15 cellular contexts compared by ENCODE assay signal in the genomic region with DNA sequence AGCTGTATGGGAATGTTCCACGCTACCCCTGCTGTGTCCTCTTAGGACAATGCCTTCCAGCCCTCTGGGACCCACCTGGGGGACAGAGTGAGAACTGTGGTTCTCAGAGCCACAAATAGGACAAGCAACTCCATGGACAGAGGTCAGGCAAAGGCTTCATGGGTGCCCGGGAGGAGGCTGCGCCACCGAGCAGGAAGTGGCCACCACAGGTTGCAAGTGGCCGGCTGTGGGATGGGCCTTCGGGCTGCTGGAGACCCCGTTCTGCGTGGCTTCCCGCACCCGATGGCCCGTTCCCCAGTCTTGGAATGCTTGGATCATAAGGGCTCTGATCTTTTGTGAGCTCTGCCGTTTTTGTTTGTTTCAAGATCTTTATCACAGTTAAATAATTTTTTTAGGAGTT.
"Had no signal": no experiment of that assay in that cellular context is flagged by ENCODE, and none has a peak within 500 bp of the region (broad histone marks: within the 10 kb centered on the region; RNA-seq: fewer than 3 reads in every experiment).

No MANE protein-coding gene starts in this region.

- FAIRE-seq: islet of Langerhans, TTC549 had no signal

- H3K9me3 ChIP-seq: heart left ventricle, ovary, uterus had no signal

- H3K4me1 ChIP-seq: foreskin keratinocyte, uterus had no signal

- H3K36me3 ChIP-seq: heart left ventricle, ovary, uterus had no signal

- ATAC-seq: foreskin keratinocyte, left lobe of liver, T-helper 17 cell had no signal

- H3K4me3 ChIP-seq: dorsolateral prefrontal cortex, heart left ventricle, ovary, uterus had no signal

- H3K27ac ChIP-seq: dorsolateral prefrontal cortex, foreskin keratinocyte, ovary, uterus had no signal

- H3K27me3 ChIP-seq: heart left ventricle, ovary, uterus had no signal

- DNase-seq: activated B cell treated with CpG ODN at 0.5 μM for 24 hours; activated CD4-positive, alpha-beta T cell treated with anti-CD3 and anti-CD28 coated beads, Interleukin-2, amount 10 ng/mL, durations not matched to agents 24 days and 14 days; activated CD8-positive, alpha-beta memory T cell treated with anti-CD3 and anti-CD28 coated beads for 24 hours; activated naive CD4-positive, alpha-beta T cell treated with anti-CD3 and anti-CD28 coated beads, Interleukin-2, amount 10 ng/mL, durations not matched to agents 7 days and 5 days; dorsolateral prefrontal cortex; foreskin keratinocyte; stimulated activated CD4-positive, alpha-beta T cell treated with anti-CD3 and anti-CD28 coated beads, Interleukin-2, amount 100 ng/mL, for 48 hours; stimulated activated CD8-positive, alpha-beta memory T cell treated with anti-CD3 and anti-CD28 coated beads, Interleukin-4, amount 100 ng/mL, for 48 hours; T-helper 17 cell; uterus had no signal
